ENCODE assay signal across 20 cellular contexts in genomic region chr3:100057716-100058575, GRCh38. TPM values are rescaled to one million over a fixed set of nuclear protein-coding genes. Genes with fewer than 3 reads are reported as not detected.
DNase-seq lines count a peak whose midpoint lies in the region; ATAC-seq and TF ChIP-seq lines count a peak whose summit lies in the region.
"Had no signal": no experiment of that assay in that cellular context is flagged by ENCODE, and none has a peak within 500 bp of the region (broad histone marks: within the 10 kb centered on the region; RNA-seq: fewer than 3 reads in every experiment).

No MANE protein-coding gene starts in this region.

- H3K27me3 Mint-ChIP-seq in activated CD4-positive, alpha-beta T cell treated with anti-CD3 and anti-CD28 coated beads for 36 hours, result no peaks in the 10 kb centered on the region
- H3K27me3 Mint-ChIP-seq: CD4-positive, alpha-beta memory T cell had no signal

- no peaks in the 10 kb centered on the region for H3K9me3 Mint-ChIP-seq in activated CD4-positive, alpha-beta T cell treated with anti-CD3 and anti-CD28 coated beads for 36 hours (ENCODE audit: low read depth)
- H3K9me3 Mint-ChIP-seq: activated naive CD4-positive, alpha-beta T cell treated with anti-CD3 and anti-CD28 coated beads, Interleukin-2, amount 50 U/mL, for 72 hours; CD4-positive, alpha-beta memory T cell had no signal

- no peak for DNase-seq in heart left ventricle
- no peak for DNase-seq in Right ventricle myocardium inferior (ENCODE audit: missing footprints)
- DNase-seq in coronary artery (ENCODE audit: low spot score), result no peak
- DNase-seq in kidney tubule cell (ENCODE audit: low spot score), result peak; percentile 49
- no peak for DNase-seq in NCI-H526 (lab: John Stamatoyannopoulos, UW)
- no peak for DNase-seq in activated CD4-positive, alpha-beta T cell treated with anti-CD3 and anti-CD28 coated beads for 36 hours
- DNase-seq in NCI-H187 (lab: John Stamatoyannopoulos, UW), result no peak
- DNase-seq: ACHN; activated T-cell treated with anti-CD3 and anti-CD28 coated beads, Interleukin-2, amount 50 U/mL, for 1 hour; CD4-positive, alpha-beta memory T cell; cerebellar nuclear complex; EL; NCI-H2029; NCI-H526 treated with DMSO at 0.1 percent for 48 hours; stimulated activated CD4-positive, alpha-beta T cell treated with anti-CD3 and anti-CD28 coated beads, Interleukin-1b, Interleukin-23, amount 100 ng/mL, for 48 hours; testis had no signal

- H3K4me3 ChIP-seq in heart left ventricle, result no peak overlapping the region
- no peak overlapping the region for H3K4me3 ChIP-seq in coronary artery
- H3K4me3 ChIP-seq: testis had no signal

- TF ChIP-seq CTCF in heart left ventricle (IDR thresholded peaks at IDR 0.05) (peak in 5 of 12 donors; percentile 8 to 40 (median 17)), coronary artery (IDR thresholded peaks at IDR 0.05) (no peak)

- WGBS in heart left ventricle, 4 donors, result 80 to 87% (median 83%) methylated on average over 8 of the region's 8 CpGs

- H3K9me3 ChIP-seq in heart left ventricle, result no peaks in the 10 kb centered on the region
- H3K9me3 ChIP-seq: testis had no signal

- intact Hi-C loops in heart left ventricle (cut with DNase I), result loop anchor here in 6 of 10 donors (5.0 kb wide), 3 partner anchors 181 to 216 kb away; no protein-coding TSS in a partner anchor
- intact Hi-C loops in Right ventricle myocardium inferior (cut with DNase I), result no loop called here
- intact Hi-C loops in activated CD4-positive, alpha-beta T cell treated with anti-CD3 and anti-CD28 coated beads for 36 hours (cut with DNase I, micrococcal nuclease), result loop anchor here in 1 of 2 experiments (10.0 kb wide), 1 partner anchor 63 kb away; no protein-coding TSS in a partner anchor

- no peaks in the 10 kb centered on the region for H3K36me3 ChIP-seq in heart left ventricle

- no peaks in the 10 kb centered on the region for H3K36me3 Mint-ChIP-seq in activated CD4-positive, alpha-beta T cell treated with anti-CD3 and anti-CD28 coated beads for 36 hours (ENCODE audit: low read depth)
- H3K36me3 Mint-ChIP-seq: activated naive CD4-positive, alpha-beta T cell treated with anti-CD3 and anti-CD28 coated beads, Interleukin-2, amount 50 U/mL, for 72 hours had no signal

- no peaks in the 10 kb centered on the region for H3K4me1 Mint-ChIP-seq in activated CD4-positive, alpha-beta T cell treated with anti-CD3 and anti-CD28 coated beads for 36 hours

- no peak overlapping the region for H3K27ac Mint-ChIP-seq in activated CD4-positive, alpha-beta T cell treated with anti-CD3 and anti-CD28 coated beads for 36 hours

- CTCF ChIA-PET in activated CD4-positive, alpha-beta T cell treated with anti-CD3 and anti-CD28 coated beads for 36 hours (lab: Charles Lee), result interaction anchor here (0.6 to 3.1 kb wide), 6 partner anchors 11 to 1326 kb away, joined by 3 to 15 read pairs (median 3); no protein-coding TSS in a partner anchor

- H3K27ac ChIP-seq in heart left ventricle (no peak overlapping the region), coronary artery (peak overlapping the region; percentile 2 to 31)
- H3K27ac ChIP-seq: RWPE1, testis had no signal

- no peak for TF ChIP-seq POLR2A in heart left ventricle (IDR thresholded peaks at IDR 0.05)

- POLR2A ChIA-PET in activated CD4-positive, alpha-beta T cell treated with anti-CD3 and anti-CD28 coated beads for 36 hours (lab: Charles Lee), result interaction anchor here (0.9 kb wide), 1 partner anchor 87 kb away, joined by 10 read pairs; no protein-coding TSS in a partner anchor

- no peaks in the 10 kb centered on the region for H3K27me3 ChIP-seq in heart left ventricle
- H3K27me3 ChIP-seq: testis had no signal

- H3K4me3 Mint-ChIP-seq in activated CD4-positive, alpha-beta T cell treated with anti-CD3 and anti-CD28 coated beads for 36 hours, result no peak overlapping the region
- H3K4me3 Mint-ChIP-seq: CD4-positive, alpha-beta memory T cell had no signal

- peak; percentile 46 to 83 (median 68) for ATAC-seq in heart left ventricle
- ATAC-seq in Right ventricle myocardium inferior, result no peak
- ATAC-seq in HG03460 (IDR thresholded peaks at IDR 0.05; ENCODE audit: unreplicated experiment), result no peak
- no peak for ATAC-seq in activated CD4-positive, alpha-beta T cell treated with anti-CD3 and anti-CD28 coated beads for 36 hours
- ATAC-seq: activated naive CD4-positive, alpha-beta T cell treated with anti-CD3 and anti-CD28 coated beads, Interleukin-2, amount 50 U/mL, for 72 hours; left lobe of liver had no signal

- peaks cover 0 to 30% (median 8%) of the 10 kb centered on the region in 12 donors for H3K4me1 ChIP-seq in heart left ventricle

RNA-seq across cellular contexts. Expression of gene FILIP1L, which starts 56.4 kb away (rescaled TPM):
- total RNA-seq in heart left ventricle (100 to 1,000 TPM in 1 of 9 donors, 10 to 100 TPM in 8; 47.0 to 120 (median 77.4) TPM), Right ventricle myocardium inferior (41.3 TPM)
- 10 to 100 TPM; 18.2 to 77.3 TPM for polyA plus RNA-seq in heart left ventricle
- under 1 TPM in 1 of 2 experiments, not detected in 1; 0.11 TPM for total RNA-seq in activated CD4-positive, alpha-beta T cell treated with anti-CD3 and anti-CD28 coated beads for 36 hours
- total RNA-seq: CD4-positive, alpha-beta memory T cell had no signal

Comparison
In these comparisons a context has a peak if more than half of its experiments do, and no peak if none do; other contexts are left out.
1. ATAC-seq: peak in heart left ventricle (4 of 4); none in Right ventricle myocardium inferior (single experiment), HG03460 (single experiment) and activated CD4-positive, alpha-beta T cell treated with anti-CD3 and anti-CD28 coated beads for 36 hours (single experiment).
2. H3K27ac ChIP-seq: peak in coronary artery (2 of 2); none in heart left ventricle (0 of 12).
3. RNA of gene FILIP1L, which starts 56.4 kb away (total RNA-seq): 47.0 to 120 TPM in heart left ventricle and 41.3 TPM in Right ventricle myocardium inferior (single experiment); 0.11 TPM in activated CD4-positive, alpha-beta T cell treated with anti-CD3 and anti-CD28 coated beads for 36 hours; every median in the first group is over 10 times any median in the second.